20 cellular contexts compared by ENCODE assay signal in genomic region chr13:93751117-93751516, GRCh38.
DNase-seq lines count a peak whose midpoint lies in the region; ATAC-seq, FAIRE-seq and TF ChIP-seq lines count a peak whose summit lies in the region.
"Had no signal": no experiment of that assay in that cellular context is flagged by ENCODE, and none has a peak within 500 bp of the region (broad histone marks: within the 10 kb centered on the region; RNA-seq: fewer than 3 reads in every experiment).

No MANE protein-coding gene starts in this region.

- H3K4me3 ChIP-seq in KMS-11 (IDR thresholded peaks at IDR 0.05; ENCODE audit: insufficient read depth, low read depth, low read length), result no peak overlapping the region
- H3K4me3 ChIP-seq in H1 (ENCODE audit: extremely low read depth in 1 of 4, insufficient read depth in 2 of 4, low read depth in 3 of 4, low read length in 4 of 4), result no peak overlapping the region
- H3K4me3 ChIP-seq: GM23338, MG63 had no signal

- no peak overlapping the region for H3K18ac ChIP-seq in H1 (ENCODE audit: extremely low read depth, low read length)

- no peak overlapping the region for H2AFZ ChIP-seq in KMS-11 (ENCODE audit: low read depth)
- H2AFZ ChIP-seq in H1 (ENCODE audit: low read length), result no peak overlapping the region; the same call in 1 of the 2 replicates
- H2AFZ ChIP-seq: GM23338 had no signal

- no peaks in the 10 kb centered on the region for H3K9me3 ChIP-seq in H1 (ENCODE audit: insufficient read depth in 2 of 2, low read depth in 1 of 2, low read length in 1 of 2)
- H3K9me3 ChIP-seq: BE2C, MG63 had no signal

- H4K8ac ChIP-seq in H1 (ENCODE audit: extremely low read depth, insufficient read depth, low read length), result no peak overlapping the region

- DNase-seq in H54 (ENCODE audit: insufficient read length, low spot score) (no peak), H1 (ENCODE audit: low read depth in 1 of 2, low spot score in 2 of 2) (no peak), SIG-M5 treated with dmso at 0.1 percent for 504 hours (lab: John Stamatoyannopoulos, UW; ENCODE audit: unreplicated experiment) (no peak), activated gamma-delta T cell treated with Interleukin-2 at 50 U/mL for 16 hours (no peak)
- DNase-seq: BE2C, DMS53, GDM1, MG63, NCI-H1092, NCI-H1436, NCI-H187 treated with DMSO at 0.1 percent for 48 hours, NCI-H510A treated with DMSO at 0.1 percent for 48 hours, NCI-H748 treated with DMSO at 0.1 percent for 48 hours had no signal

- TF ChIP-seq EP300 in H1 (IDR thresholded peaks at IDR 0.05; ENCODE audit: borderline replicate concordance in 1 of 2, low read depth in 2 of 2, low read length in 2 of 2), result no peak

- H3K27ac ChIP-seq in KMS-11, result no peak overlapping the region
- H3K27ac ChIP-seq in H1 (ENCODE audit: low read depth, low read length), result no peak overlapping the region

- no peak overlapping the region for H2BK120ac ChIP-seq in H1 (replicated peaks; ENCODE audit: low read depth, low read length)

- H3K79me2 ChIP-seq in KMS-11 (ENCODE audit: insufficient read depth, low read depth), result no peaks in the 10 kb centered on the region
- H3K79me2 ChIP-seq in H1 (ENCODE audit: control insufficient read depth in 1 of 2, insufficient read depth in 2 of 2, low read length in 2 of 2), result no peaks in the 10 kb centered on the region

- FAIRE-seq in H54 (lab: Jason Lieb, UNC) (peak; percentile 33), H1 (lab: Jason Lieb, UNC) (no peak)
- FAIRE-seq: D721Med, RCC 7860 had no signal

- no peak overlapping the region for H4K91ac ChIP-seq in H1 (replicated peaks; ENCODE audit: insufficient read length, low read length)

- H2BK12ac ChIP-seq in H1 (ENCODE audit: low read depth, low read length), result 0 out of 2 replicates have a peak overlapping the region, but pooled peaks have one; percentile 19

- no peak overlapping the region for H3K4ac ChIP-seq in H1 (replicated peaks; ENCODE audit: insufficient read length, low read depth, low read length)

- TF ChIP-seq CTCF in KMS-11 (conservative IDR thresholded peaks at IDR 0.05; ENCODE audit: low read depth, low read length) (no peak), H1 (IDR thresholded peaks at IDR 0.05; ENCODE audit: control extremely low read depth in 1 of 3, insufficient read depth in 1 of 3, low read depth in 1 of 3, low read length in 3 of 3) (no peak)

- ATAC-seq in GM18505 (IDR thresholded peaks at IDR 0.05; ENCODE audit: unreplicated experiment) (peak; percentile 55), GM18861 (IDR thresholded peaks at IDR 0.05; ENCODE audit: unreplicated experiment) (no peak)
- ATAC-seq: HCT116 had no signal

- H3K4me1 ChIP-seq in KMS-11 (ENCODE audit: low read depth, poor library complexity, severe bottlenecking) (peaks cover 12% of the 10 kb centered on the region), H1 (replicated peaks in 1 of 4; ENCODE audit: control insufficient read depth in 3 of 4, insufficient read depth in 4 of 4, low read length in 3 of 4) (0 out of 7 replicates have a peak, but pooled peaks cover 0 to 1% (median 0%) of the 10 kb centered on the region in 4 experiments)

- H2BK5ac ChIP-seq in H1 (ENCODE audit: low read depth, low read length), result no peak overlapping the region

- no peak overlapping the region for H2AK5ac ChIP-seq in H1 (ENCODE audit: low read depth, low read length)

- 0 out of 2 replicates have a peak overlapping the region, but pooled peaks have one; percentile 21 for H3K4me2 ChIP-seq in KMS-11
- H3K4me2 ChIP-seq in H1 (ENCODE audit: insufficient read depth in 1 of 2, low read depth in 2 of 2, low read length in 2 of 2), result no peak overlapping the region
- H3K4me2 ChIP-seq: GM23338 had no signal

- no peaks in the 10 kb centered on the region for H3K79me1 ChIP-seq in H1 (ENCODE audit: low read depth, low read length)

- H3K9ac ChIP-seq in KMS-11 (no peak overlapping the region), H1 (replicated peaks in 1 of 4; ENCODE audit: extremely low read depth in 1 of 4, low read depth in 3 of 4, low read length in 3 of 4) (no peak overlapping the region)

- H3K23ac ChIP-seq in H1 (ENCODE audit: insufficient read length), result no peak overlapping the region

- H4K5ac ChIP-seq in H1 (ENCODE audit: insufficient read length, low read depth, low read length), result no peak overlapping the region

- TF ChIP-seq RAD21 in H1 (IDR thresholded peaks at IDR 0.05 in 1 of 2, conservative IDR thresholded peaks at IDR 0.05 in 1 of 2; ENCODE audit: low read depth in 2 of 2, low read length in 2 of 2), result no peak

- no peak for TF ChIP-seq POLR2A in GM18505 (IDR thresholded peaks at IDR 0.05; ENCODE audit: borderline replicate concordance, extremely low read depth, insufficient read depth, insufficient read length)
- no peak for TF ChIP-seq POLR2A in H54 (IDR thresholded peaks at IDR 0.05; ENCODE audit: low read depth, low read length)
- TF ChIP-seq POLR2A in H1 (IDR thresholded peaks at IDR 0.05; ENCODE audit: control extremely low read depth in 1 of 2, low read depth in 2 of 2, low read length in 2 of 2), result no peak

- H3K27me3 ChIP-seq in KMS-11 (ENCODE audit: insufficient read depth, low read depth) (no peaks in the 10 kb centered on the region), H1 (replicated peaks in 1 of 4; ENCODE audit: control insufficient read depth in 3 of 4, extremely low read depth in 1 of 4, insufficient read depth in 3 of 4, low read length in 3 of 4) (no peaks in the 10 kb centered on the region)
- H3K27me3 ChIP-seq: BE2C, MG63 had no signal

- H3K36me3 ChIP-seq in KMS-11 (ENCODE audit: insufficient read depth) (no peaks in the 10 kb centered on the region), H1 (ENCODE audit: control insufficient read depth in 2 of 4, insufficient read depth in 4 of 4, low read length in 3 of 4) (no peaks in the 10 kb centered on the region)
- H3K36me3 ChIP-seq: BE2C, MG63 had no signal

- no peak overlapping the region for H3K14ac ChIP-seq in H1 (ENCODE audit: insufficient read length)

- no peak overlapping the region for H3K56ac ChIP-seq in H1 (replicated peaks; ENCODE audit: insufficient read length, low read depth, low read length)

- H4K20me1 ChIP-seq in KMS-11 (ENCODE audit: insufficient read depth) (no peaks in the 10 kb centered on the region), H1 (replicated peaks in 1 of 2; ENCODE audit: control insufficient read depth in 1 of 2, insufficient read depth in 2 of 2, low read length in 2 of 2) (no peaks in the 10 kb centered on the region)

- no peaks in the 10 kb centered on the region for H3K23me2 ChIP-seq in H1 (ENCODE audit: low read depth, low read length)

- H2BK15ac ChIP-seq in H1 (ENCODE audit: low read length), result no peak overlapping the region

- POLR2A ChIA-PET in H1 (lab: Charles Lee; ENCODE audit: partially characterized antibody), result no interaction called here

- CTCF ChIA-PET in H1 (lab: Charles Lee; ENCODE audit: partially characterized antibody), result no interaction called here

- no peak overlapping the region for H2BK20ac ChIP-seq in H1 (ENCODE audit: low read length)

TF ChIP-seq in H1, 55 proteins besides CTCF, POLR2A, EP300 and RAD21:
- TF ChIP-seq ATF3 (IDR thresholded peaks at IDR 0.05; ENCODE audit: insufficient read depth, low read depth, low read length), result no peak
- TF ChIP-seq MAFK (IDR thresholded peaks at IDR 0.05; ENCODE audit: low read depth, low read length), result no peak
- no peak for TF ChIP-seq SAP30 (IDR thresholded peaks at IDR 0.05; ENCODE audit: insufficient read depth, insufficient replicate concordance, low read length)
